Comparison of ENCODE assay signal across 1 cellular context in genomic region chr6:125099211-125100017, GRCh38.
TF ChIP-seq lines count a peak whose summit lies in the region.

No MANE protein-coding gene starts in this region.

TF ChIP-seq in HCT116, 20 proteins besides CTCF, POLR2A, EP300 and RAD21 (continued from another document):
- TF ChIP-seq ZFX (IDR thresholded peaks at IDR 0.05) (peak; percentile 14; the same call in 1 of the 2 replicates), ZBTB33 (IDR thresholded peaks at IDR 0.05; ENCODE audit: extremely low read depth, insufficient replicate concordance, low read length) (no peak), YY1 (IDR thresholded peaks at IDR 0.05; ENCODE audit: extremely low read depth, insufficient replicate concordance, low read depth, low read length) (peak; percentile 18), EZH2phosphoT487 (IDR thresholded peaks at IDR 0.05; ENCODE audit: borderline replicate concordance) (no peak), SP1 (IDR thresholded peaks at IDR 0.05; ENCODE audit: low read depth) (peak; percentile 26; the same call in 1 of the 2 replicates), REST (IDR thresholded peaks at IDR 0.05; ENCODE audit: low read depth) (no peak), SIN3A (IDR thresholded peaks at IDR 0.05; ENCODE audit: low read depth) (0 out of 2 replicates have a peak, but pooled peaks have one; percentile 20), ZNF274 (IDR thresholded peaks at IDR 0.05; ENCODE audit: low read depth, low read length) (no peak), FOSL1 (IDR thresholded peaks at IDR 0.05; ENCODE audit: low read depth) (no peak), TCF7L2 (IDR thresholded peaks at IDR 0.05; ENCODE audit: borderline replicate concordance, extremely low read depth, insufficient read depth, insufficient read length) (no peak), ELF1 (IDR thresholded peaks at IDR 0.05; ENCODE audit: borderline replicate concordance, low read depth) (no peak), POLR2AphosphoS5 (IDR thresholded peaks at IDR 0.05; ENCODE audit: low read depth, low read length) (0 out of 2 replicates have a peak, but pooled peaks have one; percentile 30)
TF ChIP-seq in HCT116: peak in this region for 8.
